ENCODE assay signal across 29 cellular contexts in genomic region chr2:6480514-6480913, GRCh38.
"Had no signal": no experiment of that assay in that cellular context is flagged by ENCODE, and none has a peak within 500 bp of the region (broad histone marks: within the 10 kb centered on the region; RNA-seq: fewer than 3 reads in every experiment).

No MANE protein-coding gene starts in this region.

- H3K27me3 ChIP-seq: stomach, suprapubic skin, testis, thyroid gland, tibial artery, tibial nerve, transverse colon, upper lobe of left lung, upper lobe of right lung, uterus, vagina had no signal

- H3K4me1 Mint-ChIP-seq: stimulated activated effector memory CD8-positive, alpha-beta T cell treated with anti-CD3 and anti-CD28 coated beads, Interleukin-12 subunit alpha, Interleukin-12 subunit beta, amount 100 ng/mL, for 72 hours; stimulated activated memory B cell treated with anti-CD40 and anti-IgM and Interleukin-4, amounts not matched to agents 10 μg/mL and 1 μg/mL and 100 μg/mL, for 72 hours; stimulated activated naive B cell treated with anti-CD40 and anti-IgM and Interleukin-4, amounts not matched to agents 10 μg/mL and 1 μg/mL and 100 μg/mL, for 72 hours; stimulated activated naive CD8-positive, alpha-beta T cell treated with anti-CD3 and anti-CD28 coated beads, Interleukin-15, amount 100 ng/mL, for 72 hours had no signal

- H3K4me3 ChIP-seq: stomach, suprapubic skin, testis, thoracic aorta, thyroid gland, tibial artery, tibial nerve, transverse colon, upper lobe of left lung, upper lobe of right lung, uterus, vagina had no signal

- H3K27ac Mint-ChIP-seq: stimulated activated effector memory CD8-positive, alpha-beta T cell treated with anti-CD3 and anti-CD28 coated beads, Interleukin-12 subunit alpha, Interleukin-12 subunit beta, amount 100 ng/mL, for 72 hours; stimulated activated memory B cell treated with anti-CD40 and anti-IgM and Interleukin-4, amounts not matched to agents 10 μg/mL and 1 μg/mL and 100 μg/mL, for 72 hours; stimulated activated naive B cell treated with anti-CD40 and anti-IgM and Interleukin-4, amounts not matched to agents 10 μg/mL and 1 μg/mL and 100 μg/mL, for 72 hours; stimulated activated naive CD8-positive, alpha-beta T cell treated with anti-CD3 and anti-CD28 coated beads, Interleukin-15, amount 100 ng/mL, for 72 hours; stimulated activated naive CD8-positive, alpha-beta T cell treated with anti-CD3 and anti-CD28 coated beads, Interleukin-15, Interleukin-2, amounts not matched to agents 100 ng/mL and 50 ng/mL, for 24 hours; type B pancreatic cell had no signal

- DNase-seq: stimulated activated CD4-positive, alpha-beta T cell treated with anti-CD3 and anti-CD28 coated beads, Interleukin-2, amount 100 ng/mL, for 48 hours; stimulated activated CD4-positive, alpha-beta T cell treated with anti-CD3 and anti-CD28 coated beads, Interleukin-4, amount 100 ng/mL, for 1 hour; stimulated activated CD4-positive, alpha-beta T cell treated with anti-CD3 and anti-CD28 coated beads, Interleukin-4, amount 100 ng/mL, for 24 hours; stimulated activated CD4-positive, alpha-beta T cell treated with anti-CD3 and anti-CD28 coated beads, Interleukin-4, amount 100 ng/mL, for 4 hours; stimulated activated CD8-positive, alpha-beta memory T cell treated with anti-CD3 and anti-CD28 coated beads, Interleukin-4, amount 100 ng/mL, for 48 hours; stimulated activated naive B cell treated with anti-CD40 and anti-IgM and Interleukin-4, amounts not matched to agents 10 μg/mL and 1 μg/mL and 100 μg/mL, for 72 hours; stimulated activated naive CD4-positive, alpha-beta T cell; stimulated activated naive CD4-positive, alpha-beta T cell treated with Interleukin-2 at 50 U/mL for 16 hours; stimulated activated naive CD8-positive, alpha-beta T cell treated with anti-CD3 and anti-CD28 coated beads, Interleukin-15, amount 100 ng/mL, for 72 hours; stimulated activated naive CD8-positive, alpha-beta T cell treated with anti-CD3 and anti-CD28 coated beads, Interleukin-15, Interleukin-2, amounts not matched to agents 100 U/mL and 50 U/mL, for 24 hours; stomach; substantia nigra; testis; thyroid gland; tibial artery; transverse colon; trophoblast cell; upper lobe of left lung; upper lobe of right lung; uterus had no signal

- H3K36me3 Mint-ChIP-seq: stimulated activated effector memory CD8-positive, alpha-beta T cell treated with anti-CD3 and anti-CD28 coated beads, Interleukin-12 subunit alpha, Interleukin-12 subunit beta, amount 100 ng/mL, for 72 hours; stimulated activated memory B cell treated with anti-CD40 and anti-IgM and Interleukin-4, amounts not matched to agents 10 μg/mL and 1 μg/mL and 100 μg/mL, for 72 hours; type B pancreatic cell had no signal

- H3K9me3 ChIP-seq: testis, thoracic aorta, thyroid gland, tibial artery, transverse colon, upper lobe of left lung, upper lobe of right lung, uterus, vagina had no signal

- H3K36me3 ChIP-seq: stomach, suprapubic skin, thoracic aorta, thyroid gland, tibial artery, tibial nerve, transverse colon, upper lobe of left lung, upper lobe of right lung, uterus, vagina had no signal

- H3K27ac ChIP-seq: stomach, suprapubic skin, testis, thoracic aorta, thyroid gland, tibial artery, tibial nerve, transverse colon, upper lobe of left lung, upper lobe of right lung, uterus, vagina had no signal

- H3K4me3 Mint-ChIP-seq: stimulated activated effector memory CD8-positive, alpha-beta T cell treated with anti-CD3 and anti-CD28 coated beads, Interleukin-12 subunit alpha, Interleukin-12 subunit beta, amount 100 ng/mL, for 72 hours; stimulated activated memory B cell treated with anti-CD40 and anti-IgM and Interleukin-4, amounts not matched to agents 10 μg/mL and 1 μg/mL and 100 μg/mL, for 72 hours; stimulated activated naive B cell treated with anti-CD40 and anti-IgM and Interleukin-4, amounts not matched to agents 10 μg/mL and 1 μg/mL and 100 μg/mL, for 72 hours; stimulated activated naive CD8-positive, alpha-beta T cell treated with anti-CD3 and anti-CD28 coated beads, Interleukin-15, amount 100 ng/mL, for 72 hours; stimulated activated naive CD8-positive, alpha-beta T cell treated with anti-CD3 and anti-CD28 coated beads, Interleukin-15, Interleukin-2, amounts not matched to agents 100 ng/mL and 50 ng/mL, for 24 hours; type B pancreatic cell had no signal

- H3K9me3 Mint-ChIP-seq: stimulated activated naive CD8-positive, alpha-beta T cell treated with anti-CD3 and anti-CD28 coated beads, Interleukin-15, amount 100 ng/mL, for 72 hours; stimulated activated naive CD8-positive, alpha-beta T cell treated with anti-CD3 and anti-CD28 coated beads, Interleukin-15, Interleukin-2, amounts not matched to agents 100 ng/mL and 50 ng/mL, for 24 hours had no signal

- H3K27me3 Mint-ChIP-seq: stimulated activated memory B cell treated with anti-CD40 and anti-IgM and Interleukin-4, amounts not matched to agents 10 μg/mL and 1 μg/mL and 100 μg/mL, for 72 hours; stimulated activated naive CD8-positive, alpha-beta T cell treated with anti-CD3 and anti-CD28 coated beads, Interleukin-15, Interleukin-2, amounts not matched to agents 100 ng/mL and 50 ng/mL, for 24 hours had no signal

- ATAC-seq: stimulated activated effector memory CD8-positive, alpha-beta T cell treated with anti-CD3 and anti-CD28 coated beads, Interleukin-12 subunit alpha, Interleukin-12 subunit beta, amount 100 ng/mL, for 72 hours; stimulated activated memory B cell treated with anti-CD40 and anti-IgM and Interleukin-4, amounts not matched to agents 10 μg/mL and 1 μg/mL and 100 μg/mL, for 72 hours; stimulated activated naive B cell treated with anti-CD40 and anti-IgM and Interleukin-4, amounts not matched to agents 10 μg/mL and 1 μg/mL and 100 μg/mL, for 72 hours; stimulated activated naive CD8-positive, alpha-beta T cell treated with anti-CD3 and anti-CD28 coated beads, Interleukin-15, amount 100 ng/mL, for 72 hours; stimulated activated naive CD8-positive, alpha-beta T cell treated with anti-CD3 and anti-CD28 coated beads, Interleukin-15, Interleukin-2, amounts not matched to agents 100 U/mL and 50 U/mL, for 24 hours; upper lobe of right lung had no signal

- H3K4me1 ChIP-seq: stomach, suprapubic skin, testis, thyroid gland, tibial artery, tibial nerve, transverse colon, upper lobe of left lung, upper lobe of right lung, uterus, vagina had no signal

- FAIRE-seq: urothelium cell line had no signal
